Comparison of ENCODE assay signal across 8 cellular contexts in the genomic region with DNA sequence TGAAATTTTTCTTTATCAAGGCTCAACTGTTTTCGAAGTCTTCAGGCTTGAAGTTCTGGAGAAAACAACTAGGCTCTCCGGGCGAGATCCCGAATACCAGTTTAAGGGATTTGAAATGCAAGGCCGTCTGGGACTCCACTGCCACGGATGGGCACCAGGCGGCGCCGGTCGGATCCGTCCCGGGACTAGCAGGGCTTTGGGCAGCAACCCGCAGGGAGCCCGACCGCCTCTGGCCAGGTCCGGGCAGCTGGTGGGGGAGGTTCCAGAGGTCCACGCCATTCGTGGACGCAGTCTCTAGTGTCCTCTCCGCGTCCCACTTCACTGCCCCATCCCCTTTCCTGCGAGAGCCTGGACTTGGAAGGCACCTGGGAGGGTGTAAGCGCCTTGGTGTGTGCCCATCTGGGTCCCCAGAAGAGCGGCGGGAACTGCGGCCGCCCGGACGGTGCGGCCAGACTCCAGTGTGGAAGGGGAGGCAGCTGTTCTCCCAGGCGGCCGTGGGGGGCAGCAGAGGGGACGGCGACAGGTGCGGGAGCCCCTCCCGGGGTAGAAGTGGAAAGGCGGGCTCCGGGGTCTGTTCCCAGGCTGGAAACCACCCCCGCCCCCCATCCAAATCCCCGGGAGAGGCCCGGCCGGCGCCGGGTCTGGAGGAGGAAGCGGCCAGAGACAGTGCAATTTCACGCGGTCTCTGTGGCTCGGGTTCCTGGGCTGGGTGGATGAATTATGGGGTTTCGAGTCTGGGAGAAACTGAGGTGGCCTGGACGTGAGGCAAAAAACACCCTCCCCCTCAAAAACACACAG. TPM values are rescaled to one million over a fixed set of nuclear protein-coding genes. Genes with fewer than 3 reads are reported as not detected.
DNase-seq lines count a peak whose midpoint lies in the region; ATAC-seq and TF ChIP-seq lines count a peak whose summit lies in the region.

No MANE protein-coding gene starts in this region.

- 2% methylated on average over 45 of the region's 50 CpGs for WGBS in hepatocyte (ENCODE audit: low lambda C conversion rate, missing lambda C conversion rate)
- 1 to 2% (median 2%) methylated on average over 48 to 50 of the region's 50 CpGs for WGBS in psoas muscle, 3 donors

- peaks cover 2% of the 10 kb centered on the region for H3K27me3 Mint-ChIP-seq in CD8-positive, alpha-beta T cell (ENCODE audit: low read depth)
- peaks cover 43% of the 10 kb centered on the region for H3K27me3 Mint-ChIP-seq in T-helper 2 cell treated with Interferon-gamma antibody and Interleukin-4, amounts not matched to agents 5 μg/mL and 100 μg/mL, for 36 hours (ENCODE audit: low read depth)

- H3K4me3 ChIP-seq in CD8-positive, alpha-beta T cell (ENCODE audit: low read depth, low read length): peak overlapping the region; percentile 60
- H3K4me3 ChIP-seq in astrocyte of the spinal cord (ENCODE audit: low read depth, low read length): peak overlapping the region; percentile 42
- peak overlapping the region; percentile 52 for H3K4me3 ChIP-seq in hepatocyte
- H3K4me3 ChIP-seq in psoas muscle: peak overlapping the region; percentile 72

- CTCF ChIA-PET in CD8-positive, alpha-beta T cell (lab: Charles Lee): interaction anchor here (0.6 to 2.6 kb wide), 8 partner anchors 12 to 143 kb away, joined by 3 to 11 read pairs (median 4); a partner anchor contains a TSS

- intact Hi-C loops in CD8-positive, alpha-beta T cell (cut with DNase I, micrococcal nuclease): loop anchor here (1.0 to 5.0 kb wide), 5 partner anchors 25 to 110 kb away; a partner anchor contains a TSS
- intact Hi-C loops in psoas muscle (cut with DNase I): no loop called here

- H3K4me1 Mint-ChIP-seq in CD8-positive, alpha-beta T cell (ENCODE audit: low read depth): peaks cover 14% of the 10 kb centered on the region
- peaks cover 9% of the 10 kb centered on the region for H3K4me1 Mint-ChIP-seq in T-helper 2 cell treated with Interferon-gamma antibody and Interleukin-4, amounts not matched to agents 5 μg/mL and 100 μg/mL, for 36 hours (ENCODE audit: low read depth)

- no peak overlapping the region for H3K27ac Mint-ChIP-seq in CD8-positive, alpha-beta T cell
- no peak overlapping the region for H3K27ac Mint-ChIP-seq in T-helper 2 cell treated with Interferon-gamma antibody and Interleukin-4, amounts not matched to agents 5 μg/mL and 100 μg/mL, for 36 hours

- H2AFZ ChIP-seq in hepatocyte: peak overlapping the region; percentile 82

- in situ Hi-C loops in astrocyte of the spinal cord (cut with HindIII; ENCODE audit: low sequenced_read_pairs): no loop called here

- peak overlapping the region; percentile 85 for H3K4me3 Mint-ChIP-seq in CD8-positive, alpha-beta T cell
- H3K4me3 Mint-ChIP-seq in T-helper 2 cell treated with Interferon-gamma antibody and Interleukin-4, amounts not matched to agents 5 μg/mL and 100 μg/mL, for 36 hours: peak overlapping the region; percentile 80

- H3K4me2 ChIP-seq in hepatocyte: peak overlapping the region; percentile 86

- peak; percentile 56 for TF ChIP-seq CTCF in CD8-positive, alpha-beta T cell (IDR thresholded peaks at IDR 0.05)
- TF ChIP-seq CTCF in astrocyte of the spinal cord (IDR thresholded peaks at IDR 0.05; ENCODE audit: low read depth, low read length) (peak; percentile 86), hepatocyte (IDR thresholded peaks at IDR 0.05; ENCODE audit: poor library complexity) (peak; percentile 60), psoas muscle (IDR thresholded peaks at IDR 0.05) (peak; percentile 66)

- peaks cover 23% of the 10 kb centered on the region for H3K79me2 ChIP-seq in hepatocyte

- H3K27ac ChIP-seq in CD8-positive, alpha-beta T cell (ENCODE audit: low read depth, low read length): no peak overlapping the region
- H3K27ac ChIP-seq in hepatocyte (peak overlapping the region; percentile 99), psoas muscle (peak overlapping the region; percentile 71)

- DNase-seq in CD8-positive, alpha-beta T cell: peak; percentile 10 to 74 (median 48)
- peak; percentile 36 for DNase-seq in MV-4-11 (lab: John Stamatoyannopoulos, UW)
- DNase-seq in T-helper 2 cell treated with Interferon-gamma antibody and Interleukin-4, amounts not matched to agents 5 μg/mL and 100 μg/mL, for 36 hours (ENCODE audit: low spot score): peak; percentile 47
- peak; percentile 85 for DNase-seq in astrocyte of the spinal cord (ENCODE audit: low read depth, low spot score)
- DNase-seq in hepatocyte (ENCODE audit: low spot score): peak; percentile 93
- DNase-seq in psoas muscle: peak; percentile 89 to 90
- DNase-seq in cerebellum (ENCODE audit: low spot score): no peak

- H3K9me3 Mint-ChIP-seq in CD8-positive, alpha-beta T cell: no peaks in the 10 kb centered on the region
- no peaks in the 10 kb centered on the region for H3K9me3 Mint-ChIP-seq in T-helper 2 cell treated with Interferon-gamma antibody and Interleukin-4, amounts not matched to agents 5 μg/mL and 100 μg/mL, for 36 hours

- H4K20me1 ChIP-seq in hepatocyte (ENCODE audit: insufficient read depth, poor library complexity, severe bottlenecking): no peaks in the 10 kb centered on the region

- peaks cover 3% of the 10 kb centered on the region for H3K27me3 ChIP-seq in CD8-positive, alpha-beta T cell (ENCODE audit: insufficient read depth, low read length)
- H3K27me3 ChIP-seq in hepatocyte (no peaks in the 10 kb centered on the region), psoas muscle (ENCODE audit: insufficient read depth in 3 of 3, low read length in 2 of 3) (peaks cover 0 to 9% (median 8%) of the 10 kb centered on the region in 3 donors)

- no peaks in the 10 kb centered on the region for H3K36me3 Mint-ChIP-seq in CD8-positive, alpha-beta T cell
- no peaks in the 10 kb centered on the region for H3K36me3 Mint-ChIP-seq in T-helper 2 cell treated with Interferon-gamma antibody and Interleukin-4, amounts not matched to agents 5 μg/mL and 100 μg/mL, for 36 hours (ENCODE audit: low read depth)

- H3K36me3 ChIP-seq in CD8-positive, alpha-beta T cell (ENCODE audit: insufficient read depth, low read length): no peaks in the 10 kb centered on the region
- no peaks in the 10 kb centered on the region for H3K36me3 ChIP-seq in hepatocyte (replicated peaks; ENCODE audit: insufficient read depth, low read depth)
- no peaks in the 10 kb centered on the region for H3K36me3 ChIP-seq in psoas muscle (ENCODE audit: insufficient read depth in 1 of 2, low read depth in 1 of 2)

- H3K4me1 ChIP-seq in CD8-positive, alpha-beta T cell (ENCODE audit: insufficient read depth, low read length): peaks cover 18% of the 10 kb centered on the region
- H3K4me1 ChIP-seq in hepatocyte (ENCODE audit: insufficient read depth) (no peaks in the 10 kb centered on the region), psoas muscle (peaks cover 3% of the 10 kb centered on the region)

- POLR2A ChIA-PET in CD8-positive, alpha-beta T cell (lab: Charles Lee): interaction anchor here (0.6 to 2.1 kb wide), 5 partner anchors 9 to 38 kb away, joined by 3 to 10 read pairs (median 4); a partner anchor contains a TSS

- ATAC-seq in CD8-positive, alpha-beta T cell: peak; percentile 64
- peak; percentile 83 for ATAC-seq in GM21390 (IDR thresholded peaks at IDR 0.05; ENCODE audit: unreplicated experiment)
- ATAC-seq in psoas muscle: peak; percentile 84 to 92 (median 88)

- no peaks in the 10 kb centered on the region for H3K9me3 ChIP-seq in CD8-positive, alpha-beta T cell (ENCODE audit: low read length)
- H3K9me3 ChIP-seq in hepatocyte (ENCODE audit: low read depth) (no peaks in the 10 kb centered on the region), psoas muscle (no peaks in the 10 kb centered on the region)

- H3K9me2 ChIP-seq in hepatocyte (replicated peaks; ENCODE audit: insufficient read depth): no peaks in the 10 kb centered on the region

RNA-seq across cellular contexts. Expression of a gene that starts 0.8 kb away (rescaled TPM):
- total RNA-seq in CD8-positive, alpha-beta T cell: 1 to 10 TPM in 1 of 2 experiments, under 1 TPM in 1; 0.90 to 1.5 TPM
- 104 and 128 TPM in 2 replicates for total RNA-seq in hepatocyte
- 56.1 and 69.0 TPM in 2 replicates for polyA plus RNA-seq in hepatocyte
- total RNA-seq in psoas muscle: 1 to 10 TPM in 2 of 4 donors, under 1 TPM in 2; 0.71 to 3.9 (median 1.3) TPM
- polyA plus RNA-seq in psoas muscle: under 1 TPM; 0.13 to 0.26 (median 0.26) TPM
- total RNA-seq in cerebellum: 4.7 TPM

RNA-seq across cellular contexts. Expression of a gene that starts 25.2 kb away (rescaled TPM):
- 10 to 100 TPM; 61.6 to 62.4 TPM for total RNA-seq in CD8-positive, alpha-beta T cell
- total RNA-seq in hepatocyte (87.9 and 90.7 TPM in 2 replicates), psoas muscle (100 to 1,000 TPM in 3 of 4 donors, 10 to 100 TPM in 1; 75.3 to 138 (median 112) TPM), cerebellum (51.6 TPM)
- polyA plus RNA-seq in hepatocyte (102 and 109 TPM in 2 replicates), psoas muscle (100 to 1,000 TPM; 115 to 258 (median 157) TPM)

RNA-seq across cellular contexts. Expression of a gene that starts 37.3 kb away (rescaled TPM):
- 1,000 to 10,000 TPM; 5,791 to 5,914 TPM for total RNA-seq in CD8-positive, alpha-beta T cell
- total RNA-seq in hepatocyte: 2,379 and 2,801 TPM in 2 replicates
- 2,115 and 2,240 TPM in 2 replicates for polyA plus RNA-seq in hepatocyte
- total RNA-seq in psoas muscle: 1,000 to 10,000 TPM; 2,052 to 2,475 (median 2,223) TPM
- 1,000 to 10,000 TPM; 3,632 to 4,096 (median 3,726) TPM for polyA plus RNA-seq in psoas muscle
- 763 TPM for total RNA-seq in cerebellum

RNA-seq across cellular contexts. Expression of a gene that starts 37.4 kb away (rescaled TPM):
- 10 to 100 TPM; 33.8 to 36.7 TPM for total RNA-seq in CD8-positive, alpha-beta T cell
- total RNA-seq in hepatocyte: 665 and 673 TPM in 2 replicates
- polyA plus RNA-seq in hepatocyte: 245 and 252 TPM in 2 replicates
- total RNA-seq in psoas muscle: 10 to 100 TPM; 16.6 to 49.8 (median 23.6) TPM
- 1,000 to 10,000 TPM in 1 of 3 donors, 100 to 1,000 TPM in 2; 712 to 1,360 (median 853) TPM for polyA plus RNA-seq in psoas muscle
- total RNA-seq in cerebellum: 22.2 TPM

RNA-seq across cellular contexts. Expression of a gene that starts 38.9 kb away (rescaled TPM):
- total RNA-seq in CD8-positive, alpha-beta T cell: 1 to 10 TPM; 9.0 TPM
- total RNA-seq in hepatocyte (3.7 and 9.0 TPM in 2 replicates), psoas muscle (10 to 100 TPM in 1 of 4 donors, 1 to 10 TPM in 3; 5.0 to 10.3 (median 6.6) TPM), cerebellum (9.4 TPM)
- polyA plus RNA-seq in hepatocyte (2.2 and 5.7 TPM in 2 replicates), psoas muscle (1 to 10 TPM; 3.5 to 7.8 (median 4.5) TPM)

Comparison
In these comparisons a context has a peak if more than half of its experiments do, and no peak if none do; other contexts are left out.
1. RNA of a gene that starts 0.8 kb away (total RNA-seq): 104 to 128 TPM in hepatocyte; 4.7 TPM in cerebellum (single experiment), 0.71 to 3.9 TPM in psoas muscle and 0.90 to 1.5 TPM in CD8-positive, alpha-beta T cell; every median in the first group is over 10 times any median in the second.
2. intact Hi-C loops: an anchor here in CD8-positive, alpha-beta T cell (1.0 to 5.0 kb wide); none called in psoas muscle.
3. Peak in every context shown above with its lines, with median percentiles within 50 percentile points of each other: ATAC-seq, H3K4me3 ChIP-seq and CTCF ChIP-seq.